ENCODE assay signal across 8 cellular contexts in the genomic region with DNA sequence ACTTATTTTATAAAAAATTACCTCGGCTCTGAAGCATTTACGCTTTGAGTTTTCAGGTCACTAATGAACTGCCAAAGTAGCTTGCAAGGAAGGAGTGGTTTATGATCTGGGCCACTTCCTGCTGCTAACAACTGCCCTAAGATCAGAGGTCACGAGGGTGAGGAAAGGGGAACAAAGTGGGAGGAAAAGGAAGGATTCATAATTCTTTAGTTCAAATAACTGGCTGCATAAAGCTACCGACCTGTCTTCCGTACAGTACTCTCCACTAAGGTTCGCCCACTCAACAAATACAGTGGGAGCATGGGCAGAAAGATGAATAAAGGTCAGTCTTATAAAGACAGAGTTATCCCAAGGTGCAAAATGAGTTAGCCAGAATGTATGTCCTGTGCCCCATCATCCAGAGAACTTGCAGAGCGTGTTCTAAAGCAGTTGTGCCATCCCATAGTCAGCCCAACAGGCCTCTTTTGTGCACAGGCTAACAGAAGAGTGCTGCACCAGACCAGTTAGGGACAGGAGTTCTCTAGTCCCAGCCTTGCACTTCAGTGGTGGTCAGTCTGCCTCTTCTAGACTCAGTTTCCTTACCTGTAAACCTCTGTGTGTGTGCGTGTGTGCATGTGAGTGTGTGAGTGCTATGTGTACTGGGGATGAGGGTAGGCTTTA.
DNase-seq lines count a peak whose midpoint lies in the region; ATAC-seq and TF ChIP-seq lines count a peak whose summit lies in the region.

No MANE protein-coding gene starts in this region.

- H3K27ac ChIP-seq in iPS-18a (ENCODE audit: low read length) (peak overlapping the region; percentile 13), tibial artery (peak overlapping the region; percentile 62 to 63)

- H3K4me3 ChIP-seq in iPS-18a (ENCODE audit: low read length): no peak overlapping the region
- peak overlapping the region in 1 of 2 donors; percentile 7 for H3K4me3 ChIP-seq in tibial artery

- no peak overlapping the region for H3K9ac ChIP-seq in iPS-18a (ENCODE audit: low read length)

- TF ChIP-seq CTCF in tibial artery (IDR thresholded peaks at IDR 0.05): no peak

- H3K27me3 ChIP-seq in iPS-18a (ENCODE audit: control insufficient read depth, insufficient read depth, low read length) (no peaks in the 10 kb centered on the region), tibial artery (no peaks in the 10 kb centered on the region)

- no peaks in the 10 kb centered on the region for H3K36me3 ChIP-seq in iPS-18a (ENCODE audit: control insufficient read depth, low read depth, low read length)
- H3K36me3 ChIP-seq in tibial artery: no peaks in the 10 kb centered on the region

- peaks cover 39% of the 10 kb centered on the region for H3K4me1 Mint-ChIP-seq in activated T-cell treated with anti-CD3 and anti-CD28 coated beads, Interleukin-2, amount 50 U/mL, for 4 hours (ENCODE audit: low read depth)
- peaks cover 32% of the 10 kb centered on the region for H3K4me1 Mint-ChIP-seq in T-helper 1 cell treated with Interleukin-12 subunit alpha and Interleukin-12 subunit beta and Interleukin-4 antibody, amounts not matched to agents 30 μg/mL and 1 μg/mL, for 36 hours (ENCODE audit: low read depth)

- no peaks in the 10 kb centered on the region for H3K27me3 Mint-ChIP-seq in activated T-cell treated with anti-CD3 and anti-CD28 coated beads, Interleukin-2, amount 50 U/mL, for 4 hours (ENCODE audit: low read depth)
- H3K27me3 Mint-ChIP-seq in T-helper 1 cell treated with Interleukin-12 subunit alpha and Interleukin-12 subunit beta and Interleukin-4 antibody, amounts not matched to agents 30 μg/mL and 1 μg/mL, for 36 hours (ENCODE audit: low read depth): no peaks in the 10 kb centered on the region

- H3K4me3 Mint-ChIP-seq in activated T-cell treated with anti-CD3 and anti-CD28 coated beads, Interleukin-2, amount 50 U/mL, for 4 hours: peak overlapping the region; percentile 44
- peak overlapping the region; percentile 68 for H3K4me3 Mint-ChIP-seq in T-helper 1 cell treated with Interleukin-12 subunit alpha and Interleukin-12 subunit beta and Interleukin-4 antibody, amounts not matched to agents 30 μg/mL and 1 μg/mL, for 36 hours

- peaks cover 9% of the 10 kb centered on the region for H3K4me1 ChIP-seq in iPS-18a (ENCODE audit: control insufficient read depth, low read depth, low read length)
- peaks cover 5 to 95% (median 69%) of the 10 kb centered on the region in 4 donors for H3K4me1 ChIP-seq in tibial artery

- no peak for ATAC-seq in activated T-cell treated with anti-CD3 and anti-CD28 coated beads, Interleukin-2, amount 50 U/mL, for 4 hours
- no peak for ATAC-seq in HG03565 (IDR thresholded peaks at IDR 0.05; ENCODE audit: unreplicated experiment)

- intact Hi-C loops in tibial artery (cut with DNase I; ENCODE audit: low total_unique reads): no loop called here

- peak overlapping the region; percentile 88 for H3K27ac Mint-ChIP-seq in T-helper 1 cell treated with Interleukin-12 subunit alpha and Interleukin-12 subunit beta and Interleukin-4 antibody, amounts not matched to agents 30 μg/mL and 1 μg/mL, for 36 hours

- H3K9me3 ChIP-seq in iPS-18a (ENCODE audit: control insufficient read depth, low read depth, low read length) (no peaks in the 10 kb centered on the region), tibial artery (no peaks in the 10 kb centered on the region)

- DNase-seq in activated T-cell treated with anti-CD3 and anti-CD28 coated beads, Interleukin-2, amount 50 U/mL, for 4 hours: no peak
- no peak for DNase-seq in activated T-cell treated with anti-CD3 and anti-CD28 coated beads, Interleukin-2, amount 50 U/mL, for 48 hours
- peak in 1 of 2 donors; percentile 52 for DNase-seq in tibial artery
- DNase-seq in NCI-H1048 (lab: John Stamatoyannopoulos, UW): no peak
- no peak for DNase-seq in activated CD4-positive, alpha-beta T cell treated with anti-CD3 and anti-CD28 coated beads, Interleukin-2, amount 50 U/mL, for 1 hour

- peaks cover 7% of the 10 kb centered on the region for H3K36me3 Mint-ChIP-seq in activated T-cell treated with anti-CD3 and anti-CD28 coated beads, Interleukin-2, amount 50 U/mL, for 4 hours (ENCODE audit: insufficient read depth)
- H3K36me3 Mint-ChIP-seq in T-helper 1 cell treated with Interleukin-12 subunit alpha and Interleukin-12 subunit beta and Interleukin-4 antibody, amounts not matched to agents 30 μg/mL and 1 μg/mL, for 36 hours (ENCODE audit: low read depth): peaks cover 14% of the 10 kb centered on the region

- H3K9me3 Mint-ChIP-seq in activated T-cell treated with anti-CD3 and anti-CD28 coated beads, Interleukin-2, amount 50 U/mL, for 4 hours: no peaks in the 10 kb centered on the region
- H3K9me3 Mint-ChIP-seq in T-helper 1 cell treated with Interleukin-12 subunit alpha and Interleukin-12 subunit beta and Interleukin-4 antibody, amounts not matched to agents 30 μg/mL and 1 μg/mL, for 36 hours: no peaks in the 10 kb centered on the region
